12 cellular contexts compared by ENCODE assay signal in genomic region chr19:17848598-17849292, GRCh38. TPM values are rescaled to one million over a fixed set of nuclear protein-coding genes. Genes with fewer than 3 reads are reported as not detected.
DNase-seq lines count a peak whose midpoint lies in the region; ATAC-seq and TF ChIP-seq lines count a peak whose summit lies in the region.
"Had no signal": no experiment of that assay in that cellular context is flagged by ENCODE, and none has a peak within 500 bp of the region (broad histone marks: within the 10 kb centered on the region; RNA-seq: fewer than 3 reads in every experiment).

No MANE protein-coding gene starts in this region.

- CTCF ChIA-PET in RWPE1 (lab: Yijun Ruan, JAX), result interaction anchor here (0.6 to 0.7 kb wide), 2 partner anchors 185 to 275 kb away, joined by 3 read pairs; no protein-coding TSS in a partner anchor

- H3K4me1 Mint-ChIP-seq in T-helper 1 cell treated with Interleukin-12 subunit alpha and Interleukin-12 subunit beta and Interleukin-4 antibody, amounts not matched to agents 30 μg/mL and 1 μg/mL, for 36 hours (ENCODE audit: low read depth), result peaks cover 53% of the 10 kb centered on the region
- H3K4me1 Mint-ChIP-seq in endothelial cell (ENCODE audit: unreplicated experiment), result peaks cover 8% of the 10 kb centered on the region

- H3K4me3 ChIP-seq in spleen, result peak overlapping the region in 3 of 8 donors; percentile 57 to 86 (median 58)
- H3K4me3 ChIP-seq: A549 had no signal

- H3K36me3 Mint-ChIP-seq in T-helper 1 cell treated with Interleukin-12 subunit alpha and Interleukin-12 subunit beta and Interleukin-4 antibody, amounts not matched to agents 30 μg/mL and 1 μg/mL, for 36 hours (ENCODE audit: low read depth), result peaks cover 33% of the 10 kb centered on the region
- no peaks in the 10 kb centered on the region for H3K36me3 Mint-ChIP-seq in endothelial cell (ENCODE audit: low read depth, unreplicated experiment)

- intact Hi-C loops in spleen (cut with DNase I; ENCODE audit: low total_unique reads), result no loop called here

- H3K27ac ChIP-seq in RWPE1 (peak overlapping the region; percentile 71), spleen (peak overlapping the region; percentile 94 to 100 (median 97))
- H3K27ac ChIP-seq: A549 had no signal

- peaks cover 0 to 10% (median 7%) of the 10 kb centered on the region in 6 donors for H3K36me3 ChIP-seq in spleen

- no peaks in the 10 kb centered on the region for H3K9me3 ChIP-seq in spleen
- H3K9me3 ChIP-seq: A549 had no signal

- H3K4me1 ChIP-seq in spleen, result peaks cover 55 to 87% (median 79%) of the 10 kb centered on the region in 6 donors
- H3K4me1 ChIP-seq: A549 had no signal

- no peak for TF ChIP-seq POLR2A in spleen (IDR thresholded peaks at IDR 0.05)

- DNase-seq in T-helper 1 cell (no peak), RWPE1 (ENCODE audit: low spot score) (no peak), endothelial cell (ENCODE audit: low spot score) (no peak), spleen (no peak)

- no peak for ATAC-seq in HG03342 (IDR thresholded peaks at IDR 0.05; ENCODE audit: unreplicated experiment)
- ATAC-seq in GM21360 (IDR thresholded peaks at IDR 0.05; ENCODE audit: unreplicated experiment), result no peak
- ATAC-seq in HG02588 (IDR thresholded peaks at IDR 0.05; ENCODE audit: unreplicated experiment), result no peak
- ATAC-seq: A549 had no signal

- no peaks in the 10 kb centered on the region for H3K27me3 ChIP-seq in spleen (replicated peaks in 1 of 7)

- POLR2A ChIA-PET in RWPE1 (lab: Yijun Ruan, JAX; ENCODE audit: low non-redundant PET), result interaction anchor here (0.6 kb wide), 1 partner anchor 311 kb away, joined by 3 read pairs; no protein-coding TSS in a partner anchor

- peak overlapping the region; percentile 91 for H3K27ac Mint-ChIP-seq in T-helper 1 cell treated with Interleukin-12 subunit alpha and Interleukin-12 subunit beta and Interleukin-4 antibody, amounts not matched to agents 30 μg/mL and 1 μg/mL, for 36 hours
- peak overlapping the region; percentile 81 for H3K27ac Mint-ChIP-seq in endothelial cell (ENCODE audit: unreplicated experiment)

- TF ChIP-seq CTCF in RWPE1 (conservative IDR thresholded peaks at IDR 0.05; ENCODE audit: low read depth) (no peak), endothelial cell (IDR thresholded peaks at IDR 0.05; ENCODE audit: unreplicated experiment) (no peak), spleen (IDR thresholded peaks at IDR 0.05 in 8 of 11, conservative IDR thresholded peaks at IDR 0.05 in 3 of 11) (no peak)

- peaks cover 4% of the 10 kb centered on the region for H3K9me3 Mint-ChIP-seq in T-helper 1 cell treated with Interleukin-12 subunit alpha and Interleukin-12 subunit beta and Interleukin-4 antibody, amounts not matched to agents 30 μg/mL and 1 μg/mL, for 36 hours
- no peaks in the 10 kb centered on the region for H3K9me3 Mint-ChIP-seq in endothelial cell (ENCODE audit: unreplicated experiment)

- no peaks in the 10 kb centered on the region for H3K27me3 Mint-ChIP-seq in T-helper 1 cell treated with Interleukin-12 subunit alpha and Interleukin-12 subunit beta and Interleukin-4 antibody, amounts not matched to agents 30 μg/mL and 1 μg/mL, for 36 hours (ENCODE audit: low read depth)
- peaks cover 5% of the 10 kb centered on the region for H3K27me3 Mint-ChIP-seq in endothelial cell (ENCODE audit: unreplicated experiment)

- H3K4me3 Mint-ChIP-seq in T-helper 1 cell treated with Interleukin-12 subunit alpha and Interleukin-12 subunit beta and Interleukin-4 antibody, amounts not matched to agents 30 μg/mL and 1 μg/mL, for 36 hours, result peak overlapping the region; percentile 93
- no peak overlapping the region for H3K4me3 Mint-ChIP-seq in endothelial cell (ENCODE audit: unreplicated experiment)

- 51 to 73% (median 68%) methylated on average over 14 of the region's 14 CpGs for WGBS in spleen, 5 donors

RNA-seq across cellular contexts. Expression of gene JAK3, which starts 1.0 kb away (rescaled TPM):
- total RNA-seq in endothelial cell (ENCODE audit: unreplicated experiment) (30.9 TPM), spleen (100 to 1,000 TPM in 5 of 7 donors, 10 to 100 TPM in 2; 64.3 to 203 (median 147) TPM)
- polyA plus RNA-seq in spleen, result 10 to 100 TPM; 30.6 to 81.1 (median 58.2) TPM

RNA-seq across cellular contexts. Expression of gene RPL18A, which starts 11.0 kb away (rescaled TPM):
- total RNA-seq in endothelial cell (ENCODE audit: unreplicated experiment) (2,048 TPM), spleen (1,000 to 10,000 TPM; 1,310 to 2,382 (median 1,642) TPM)
- 1,000 to 10,000 TPM; 4,642 to 6,872 (median 5,294) TPM for polyA plus RNA-seq in spleen

RNA-seq across cellular contexts. Expression of gene SLC5A5, which starts 23.0 kb away (rescaled TPM):
- total RNA-seq in endothelial cell (ENCODE audit: unreplicated experiment), result not detected
- total RNA-seq in spleen, result under 1 TPM in 5 of 7 donors, not detected in 2; 0.27 to 0.44 (median 0.32) TPM
- under 1 TPM; 0.19 to 0.52 (median 0.30) TPM for polyA plus RNA-seq in spleen
- total RNA-seq: posterior vena cava, RPMI7951, urinary bladder had no signal
- polyA plus RNA-seq: urinary bladder had no signal

RNA-seq across cellular contexts. Expression of gene INSL3, which starts 27.4 kb away (rescaled TPM):
- total RNA-seq in endothelial cell (ENCODE audit: unreplicated experiment) (0.36 TPM), spleen (1 to 10 TPM; 2.1 to 6.3 (median 3.4) TPM)
- 1 to 10 TPM; 2.1 to 3.2 (median 2.6) TPM for polyA plus RNA-seq in spleen
- total RNA-seq: posterior vena cava, RPMI7951, urinary bladder had no signal

RNA-seq across cellular contexts. Expression of gene B3GNT3, which starts 53.8 kb away (rescaled TPM):
- total RNA-seq in endothelial cell (ENCODE audit: unreplicated experiment) (0.77 TPM), spleen (1 to 10 TPM in 2 of 7 donors, under 1 TPM in 3, not detected in 2; 0.36 to 1.6 (median 0.88) TPM)
- polyA plus RNA-seq in spleen, result under 1 TPM in 2 of 3 donors, not detected in 1; 0.05 to 0.16 TPM
